In genomic region chr12:120241561-120242274, GRCh38 we compare ENCODE assay signal across 1 cellular context.
TF ChIP-seq lines count a peak whose summit lies in the region.

No MANE protein-coding gene starts in this region.

TF ChIP-seq in IMR-90, 13 proteins besides CTCF, POLR2A, EP300 and RAD21:
- TF ChIP-seq MAZ (IDR thresholded peaks at IDR 0.05; ENCODE audit: borderline replicate concordance, low read depth, low read length) (no peak), BHLHE40 (IDR thresholded peaks at IDR 0.05; ENCODE audit: low read depth, low read length) (no peak), MXI1 (IDR thresholded peaks at IDR 0.05; ENCODE audit: borderline replicate concordance, low read depth, low read length) (no peak)
TF ChIP-seq in IMR-90: peak in this region for 0.
